Comparison of ENCODE assay signal across 7 cellular contexts in the genomic region with DNA sequence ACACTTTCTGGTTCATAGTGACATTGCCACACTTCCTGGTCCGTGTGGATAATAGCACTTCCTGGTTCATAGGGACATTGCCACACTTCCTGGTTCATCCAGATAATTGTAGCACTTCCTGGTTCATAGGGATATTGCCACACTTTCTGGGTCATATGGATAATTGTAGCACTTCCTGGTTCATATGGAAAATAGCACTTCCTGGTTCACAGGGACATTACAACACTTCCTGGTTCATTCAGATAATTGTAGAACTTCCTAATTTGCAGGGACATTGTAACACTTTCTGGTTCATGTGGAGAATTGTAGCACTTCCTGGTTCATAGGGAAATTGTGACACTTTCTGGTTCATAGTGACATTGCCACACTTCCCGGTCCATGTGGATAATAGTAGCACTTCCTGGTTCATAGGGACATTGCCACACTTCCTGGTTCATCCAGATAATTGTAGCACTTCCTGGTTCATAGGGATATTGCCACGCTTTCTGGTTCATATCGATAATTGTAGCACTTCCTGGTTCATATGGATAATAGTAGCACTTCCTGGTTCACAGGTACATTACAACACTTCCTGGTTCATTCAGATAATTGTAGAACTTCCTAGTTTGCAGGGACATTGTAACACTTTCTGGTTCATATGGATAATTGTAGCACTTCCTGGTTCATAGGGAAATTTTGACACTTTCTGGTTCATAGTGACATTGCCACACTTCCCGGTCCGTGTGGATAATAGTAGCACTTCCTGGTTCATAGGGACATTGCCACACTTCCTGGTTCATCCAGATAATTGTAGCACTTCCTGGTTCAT. TPM values are rescaled to one million over a fixed set of nuclear protein-coding genes. Genes with fewer than 3 reads are reported as not detected.
DNase-seq lines count a peak whose midpoint lies in the region; ATAC-seq and TF ChIP-seq lines count a peak whose summit lies in the region.
"Not testable (repeated sequence)": the region's sequence is repeated elsewhere in the genome, so short reads cannot be mapped to it uniquely, and the experiment has no call there.

No MANE protein-coding gene starts in this region.

- not testable (repeated sequence) for H3K36me3 Mint-ChIP-seq in T-helper 17 cell (ENCODE audit: low read depth)
- peaks cover 61% of the 10 kb centered on the region for H3K36me3 Mint-ChIP-seq in brain
- H3K36me3 Mint-ChIP-seq in immature natural killer cell = peaks cover 55 to 65% (median 64%) of the 10 kb centered on the region in 3 donors

- peaks cover 36% of the 10 kb centered on the region for H3F3A ChIP-seq in DOHH2 (ENCODE audit: control insufficient read depth, insufficient read depth)
- not testable (repeated sequence) for H3F3A ChIP-seq in Loucy (ENCODE audit: low read depth)

- H3K27ac Mint-ChIP-seq in T-helper 17 cell (peak overlapping the region; percentile 91), brain (peak overlapping the region; percentile 15 to 94 (median 43)), immature natural killer cell (peak overlapping the region; percentile 88 to 96 (median 94))

- peaks cover 16% of the 10 kb centered on the region for H3K4me1 Mint-ChIP-seq in T-helper 17 cell
- not testable (repeated sequence) for H3K4me1 Mint-ChIP-seq in brain
- H3K4me1 Mint-ChIP-seq in immature natural killer cell = peaks cover 52 to 57% of the 10 kb centered on the region in 2 donors

- TF ChIP-seq CTCF in DOHH2 (IDR thresholded peaks at IDR 0.05; ENCODE audit: low read depth, low read length, poor library complexity, severe bottlenecking); Loucy (conservative IDR thresholded peaks at IDR 0.05; ENCODE audit: low read length); brain (conservative IDR thresholded peaks at IDR 0.05); spleen (IDR thresholded peaks at IDR 0.05 in 8 of 11, conservative IDR thresholded peaks at IDR 0.05 in 3 of 11): not testable (repeated sequence)

- H3K9me2 ChIP-seq in DOHH2 (replicated peaks; ENCODE audit: control insufficient read depth, low read length); Loucy (replicated peaks; ENCODE audit: low read depth, low read length): not testable (repeated sequence)

- 60 to 87% (median 65%) methylated on average over 6 of the region's 6 CpGs for WGBS in spleen, 5 donors

- peak overlapping the region; percentile 65 for H3K4me2 ChIP-seq in DOHH2 (ENCODE audit: low read length)
- H3K4me2 ChIP-seq in Loucy (ENCODE audit: low read depth, low read length, poor library complexity, severe bottlenecking) = not testable (repeated sequence)

- TF ChIP-seq POLR2A in spleen (IDR thresholded peaks at IDR 0.05) = not testable (repeated sequence)

- H3K9me3 Mint-ChIP-seq in brain = peaks cover 0 to 30% (median 14%) of the 10 kb centered on the region in 5 experiments
- H3K9me3 Mint-ChIP-seq in immature natural killer cell = peaks cover 31 to 55% (median 50%) of the 10 kb centered on the region in 6 donors

- DNase-seq in T-helper 17 cell = peak in 1 of 3 donors; percentile 18
- DNase-seq in activated T-helper 1 cell treated with Interleukin-2 at 50 U/mL for 16 hours (ENCODE audit: low read depth) = peak; percentile 22
- DNase-seq in immature natural killer cell, spleen: not testable (repeated sequence)

- not testable (repeated sequence) for H3K27me3 ChIP-seq in DOHH2 (ENCODE audit: control insufficient read depth, low read length); Loucy (ENCODE audit: insufficient read depth, low read length, poor library complexity, severe bottlenecking); spleen (replicated peaks in 1 of 7)

- H3K27ac ChIP-seq in DOHH2 (ENCODE audit: low read depth, low read length) (peak overlapping the region; percentile 94), spleen (peak overlapping the region; percentile 72 to 91 (median 82))

- intact Hi-C loops in spleen (cut with DNase I; ENCODE audit: low total_unique reads) = not testable (repeated sequence)

- H3K4me3 Mint-ChIP-seq in T-helper 17 cell (peak overlapping the region; percentile 67), brain (peak overlapping the region in 1 of 5 experiments; percentile 11), immature natural killer cell (peak overlapping the region; percentile 44 to 72 (median 61))

- H3K4me3 ChIP-seq in DOHH2 (ENCODE audit: low read length) = peak overlapping the region; percentile 62
- peak overlapping the region; percentile 43 for H3K4me3 ChIP-seq in Loucy (ENCODE audit: low read length, poor library complexity, severe bottlenecking)
- peak overlapping the region in 1 of 8 donors; percentile 53 for H3K4me3 ChIP-seq in spleen

- not testable (repeated sequence) for H3K27me3 Mint-ChIP-seq in T-helper 17 cell, brain
- peaks cover 20 to 46% (median 33%) of the 10 kb centered on the region in 3 donors for H3K27me3 Mint-ChIP-seq in immature natural killer cell (ENCODE audit: low read depth in 3 of 3)

- peaks cover 53% of the 10 kb centered on the region for H3K4me1 ChIP-seq in DOHH2 (ENCODE audit: control insufficient read depth, low read length)
- H3K4me1 ChIP-seq in Loucy (ENCODE audit: insufficient read depth, low read length, poor library complexity, severe bottlenecking); spleen: not testable (repeated sequence)

- H3K9ac ChIP-seq in Loucy (ENCODE audit: low read depth, low read length, poor library complexity, severe bottlenecking) = not testable (repeated sequence)

- not testable (repeated sequence) for H3K79me2 ChIP-seq in DOHH2 (ENCODE audit: control insufficient read depth, low read length); Loucy (ENCODE audit: insufficient read depth, low read length)

- H3K9me3 ChIP-seq in DOHH2 (ENCODE audit: control insufficient read depth, insufficient read depth, low read length) = peaks cover 38% of the 10 kb centered on the region
- not testable (repeated sequence) for H3K9me3 ChIP-seq in Loucy (ENCODE audit: insufficient read depth, low read depth, low read length)
- H3K9me3 ChIP-seq in T-helper 17 cell (ENCODE audit: control insufficient read depth, low read length, poor library complexity, severe bottlenecking) = peaks cover 26% of the 10 kb centered on the region
- H3K9me3 ChIP-seq in spleen = peaks cover 0 to 51% (median 43%) of the 10 kb centered on the region in 8 donors

- H4K20me1 ChIP-seq in DOHH2 (ENCODE audit: control insufficient read depth, insufficient read depth, low read depth, low read length); Loucy (ENCODE audit: insufficient read depth, low read length, poor library complexity, severe bottlenecking): not testable (repeated sequence)

- not testable (repeated sequence) for ATAC-seq in T-helper 17 cell

- H3K36me3 ChIP-seq in DOHH2 (ENCODE audit: control insufficient read depth, low read length) = peaks cover 64% of the 10 kb centered on the region
- not testable (repeated sequence) for H3K36me3 ChIP-seq in Loucy (ENCODE audit: insufficient read depth, low read length)
- H3K36me3 ChIP-seq in spleen = peaks cover 0 to 34% (median 10%) of the 10 kb centered on the region in 6 donors

- not testable (repeated sequence) for H2AFZ ChIP-seq in Loucy (ENCODE audit: low read length)

RNA-seq across cellular contexts. Expression of gene CD99, which starts 60.0 kb away (rescaled TPM):
- total RNA-seq in T-helper 17 cell (100 to 1,000 TPM; 227 to 275 TPM), spleen (100 to 1,000 TPM; 109 to 316 (median 180) TPM)
- polyA plus RNA-seq in brain (ENCODE audit: insufficient read depth, low read depth, low replicate concordance) (51.5 TPM), immature natural killer cell (100 to 1,000 TPM; 479 to 672 (median 543) TPM), spleen (100 to 1,000 TPM; 101 to 219 (median 189) TPM)

Comparison
In these comparisons a context has a peak if more than half of its experiments do, and no peak if none do; other contexts are left out.
1. H3K27ac Mint-ChIP-seq: peak in every context shown above with its lines; median percentile 94 in immature natural killer cell; 91 in T-helper 17 cell; 43 in brain.